In genomic region chr9:114804504-114804903, GRCh38 we compare ENCODE assay signal across 1 cellular context.
TF ChIP-seq lines count a peak whose summit lies in the region.

No MANE protein-coding gene starts in this region.

TF ChIP-seq in HepG2, 621 proteins besides CTCF, POLR2A, EP300 and RAD21 (continued from another document):
- TF ChIP-seq LBX2 (CRISPR knock-in tag; IDR thresholded peaks at IDR 0.05; ENCODE audit: borderline replicate concordance) = no peak
- no peak for TF ChIP-seq ZNF780A (CRISPR knock-in tag; IDR thresholded peaks at IDR 0.05)
- peak; percentile 56; the same call in 1 of the 2 replicates for TF ChIP-seq SALL1 (CRISPR knock-in tag; IDR thresholded peaks at IDR 0.05)
- no peak for TF ChIP-seq NR3C1 (CRISPR knock-in tag; IDR thresholded peaks at IDR 0.05)
- TF ChIP-seq ZFX (CRISPR knock-in tag; IDR thresholded peaks at IDR 0.05; ENCODE audit: low read depth) = no peak
- no peak for TF ChIP-seq ZNF777 (CRISPR knock-in tag; IDR thresholded peaks at IDR 0.05)
- TF ChIP-seq GABPB1 (CRISPR knock-in tag; IDR thresholded peaks at IDR 0.05) = peak; percentile 61
- TF ChIP-seq ZNF260 (CRISPR knock-in tag; IDR thresholded peaks at IDR 0.05; ENCODE audit: borderline replicate concordance, low read depth) = no peak
- TF ChIP-seq ZNF205 (CRISPR knock-in tag; IDR thresholded peaks at IDR 0.05) = no peak
- TF ChIP-seq ELF3 (CRISPR knock-in tag; IDR thresholded peaks at IDR 0.05) = 0 out of 2 replicates have a peak, but pooled peaks have one; percentile 21
- no peak for TF ChIP-seq RNF2 (conservative IDR thresholded peaks at IDR 0.05; ENCODE audit: low read depth)
- TF ChIP-seq FOXO4 (CRISPR knock-in tag; conservative IDR thresholded peaks at IDR 0.05) = no peak
- TF ChIP-seq SMAD3 (CRISPR knock-in tag; IDR thresholded peaks at IDR 0.05) = no peak
- peak; percentile 44 to 65; a peak in 3 of 4 replicates for TF ChIP-seq NR2F1 (CRISPR knock-in tag; IDR thresholded peaks at IDR 0.05)
- no peak for TF ChIP-seq GATA4 (IDR thresholded peaks at IDR 0.05; ENCODE audit: borderline replicate concordance, low read depth)
- 0 out of 2 replicates have a peak, but pooled peaks have one; percentile 21 for TF ChIP-seq PAXIP1 (CRISPR knock-in tag; conservative IDR thresholded peaks at IDR 0.05)
- TF ChIP-seq HNF4A (CRISPR knock-in tag; IDR thresholded peaks at IDR 0.05) = peak; percentile 65
- 0 out of 2 replicates have a peak, but pooled peaks have one; percentile 20 for TF ChIP-seq THRA (CRISPR knock-in tag; IDR thresholded peaks at IDR 0.05; ENCODE audit: borderline replicate concordance)
- TF ChIP-seq TEAD3 (CRISPR knock-in tag; optimal IDR thresholded peaks at IDR 0.05; ENCODE audit: borderline replicate concordance) = peak; percentile 38
- TF ChIP-seq ZNF709 (CRISPR knock-in tag; IDR thresholded peaks at IDR 0.05) = no peak
- no peak for TF ChIP-seq PLRG1 (conservative IDR thresholded peaks at IDR 0.05)
